In the genomic region with DNA sequence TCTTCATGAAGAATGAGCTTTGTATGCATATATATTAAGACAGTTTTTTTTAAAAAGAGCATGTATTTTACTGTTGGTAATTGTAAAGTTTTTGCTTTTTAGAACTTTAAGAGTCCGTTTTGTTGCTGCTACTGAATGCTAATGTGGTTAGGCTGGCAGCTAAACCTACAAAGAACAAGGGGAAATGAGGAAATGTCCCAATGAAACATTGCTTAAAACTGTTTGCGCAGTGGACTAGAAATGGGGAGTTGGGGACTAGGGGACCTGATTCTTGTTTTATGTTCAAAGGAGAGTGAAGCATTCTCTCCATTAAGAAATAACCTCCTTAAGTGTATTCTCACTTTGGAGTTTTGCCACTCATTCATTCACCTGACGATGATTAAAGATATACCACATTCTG, we compare ENCODE assay signal across 1 cellular context.
TF ChIP-seq lines count a peak whose summit lies in the region.

No MANE protein-coding gene starts in this region.

TF ChIP-seq in HepG2, 621 proteins besides CTCF, POLR2A, EP300 and RAD21 (continued from another document):
- TF ChIP-seq FOXA1 (IDR thresholded peaks at IDR 0.05) (no peak), FOXA1 (CRISPR knock-in tag; IDR thresholded peaks at IDR 0.05) (no peak), U2AF2 (IDR thresholded peaks at IDR 0.05; ENCODE audit: low read depth, low read length) (no peak)
